Comparison of ENCODE assay signal across 36 cellular contexts in the genomic region with DNA sequence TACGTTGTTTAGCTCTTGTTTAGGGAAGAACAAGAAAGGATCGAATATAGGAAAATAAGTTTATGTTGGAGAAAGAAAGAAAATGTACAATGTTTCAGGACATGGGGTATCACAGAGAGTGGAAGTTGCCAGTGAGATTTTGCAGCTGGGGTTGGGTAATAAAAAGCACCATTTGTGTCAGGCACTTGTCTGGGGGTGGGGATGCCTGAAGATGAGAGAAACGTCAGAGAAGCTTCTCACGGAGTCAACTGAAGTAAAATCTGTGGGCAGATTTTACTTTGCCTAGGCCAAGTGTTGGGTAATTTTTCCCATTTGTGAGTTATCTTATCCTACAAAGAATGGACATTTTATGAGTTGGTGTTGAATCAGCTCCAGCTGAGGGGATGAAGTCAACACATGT.
"Had no signal": no experiment of that assay in that cellular context is flagged by ENCODE, and none has a peak within 500 bp of the region (broad histone marks: within the 10 kb centered on the region; RNA-seq: fewer than 3 reads in every experiment).

No MANE protein-coding gene starts in this region.

- H3K36me3 Mint-ChIP-seq: activated CD8-positive, alpha-beta memory T cell treated with anti-CD3 and anti-CD28 coated beads, Interleukin-2, amount 10 ng/mL, durations not matched to agents 7 days and 5 days; activated naive CD4-positive, alpha-beta T cell treated with anti-CD3 and anti-CD28 coated beads, Interleukin-2, amount 50 U/mL, for 72 hours; activated naive CD8-positive, alpha-beta T cell treated with anti-CD3 and anti-CD28 coated beads for 36 hours; WTC11 had no signal

- H3K4me1 ChIP-seq: adrenal gland, body of pancreas, breast epithelium had no signal

- H3K27ac ChIP-seq: adrenal gland, body of pancreas, brain microvascular endothelial cell, breast epithelium, WERI-Rb-1 had no signal

- ATAC-seq: activated CD4-positive, alpha-beta T cell treated with anti-CD3 and anti-CD28 coated beads for 36 hours; activated CD4-positive, CD25-positive, alpha-beta regulatory T cell treated with anti-CD3 and anti-CD28 coated beads, Interleukin-2, amount 50 U/mL, for 24 hours; activated CD8-positive, alpha-beta memory T cell treated with anti-CD3 and anti-CD28 coated beads, Interleukin-2, amount 10 ng/mL, durations not matched to agents 7 days and 5 days; activated CD8-positive, alpha-beta T cell treated with anti-CD3 and anti-CD28 coated beads, Interleukin-2, amount 10 ng/mL, durations not matched to agents 7 days and 5 days; activated naive CD4-positive, alpha-beta T cell treated with anti-CD3 and anti-CD28 coated beads, Interleukin-2, amount 50 U/mL, for 72 hours; body of pancreas; WTC11 had no signal

- H3K36me3 ChIP-seq: adrenal gland, brain microvascular endothelial cell, breast epithelium, WERI-Rb-1 had no signal

- H3K4me3 ChIP-seq: adrenal gland, body of pancreas, breast epithelium had no signal

- DNase-seq: activated CD4-positive, alpha-beta memory T cell treated with anti-CD3 and anti-CD28 coated beads, Interleukin-2, amount 10 ng/mL, durations not matched to agents 7 days and 5 days; activated CD4-positive, alpha-beta T cell treated with anti-CD3 and anti-CD28 coated beads for 1 hour; activated CD4-positive, alpha-beta T cell treated with anti-CD3 and anti-CD28 coated beads for 36 hours; activated CD4-positive, alpha-beta T cell treated with anti-CD3 and anti-CD28 coated beads for 48 hours; activated CD4-positive, alpha-beta T cell treated with anti-CD3 and anti-CD28 coated beads, Interleukin-2, amount 10 ng/mL, durations not matched to agents 7 days and 5 days; activated CD4-positive, alpha-beta T cell treated with anti-CD3 and anti-CD28 coated beads, Interleukin-2, amount 50 U/mL, for 48 hours; activated CD4-positive, CD25-positive, alpha-beta regulatory T cell; activated CD8-positive, alpha-beta memory T cell treated with anti-CD3 and anti-CD28 coated beads for 24 hours; activated CD8-positive, alpha-beta memory T cell treated with anti-CD3 and anti-CD28 coated beads, Interleukin-2, amount 10 ng/mL, durations not matched to agents 7 days and 5 days; activated CD8-positive, alpha-beta memory T cell treated with anti-CD3 and anti-CD28 coated beads, Interleukin-2, amount 50 U/mL, for 48 hours; activated CD8-positive, alpha-beta T cell treated with anti-CD3 and anti-CD28 coated beads, Interleukin-2, amount 10 ng/mL, durations not matched to agents 7 days and 5 days; activated effector memory CD4-positive, alpha-beta T cell treated with anti-CD3 and anti-CD28 coated beads, Interleukin-2, amount 50 U/mL, for 16 hours; activated gamma-delta T cell treated with Interleukin-2 at 50 U/mL for 16 hours; activated naive CD4-positive, alpha-beta T cell; activated naive CD4-positive, alpha-beta T cell treated with anti-CD3 and anti-CD28 coated beads for 36 hours; activated naive CD4-positive, alpha-beta T cell treated with anti-CD3 and anti-CD28 coated beads, Interleukin-2, amount 50 U/mL, for 16 hours; activated naive CD8-positive, alpha-beta T cell treated with anti-CD3 and anti-CD28 coated beads for 36 hours; activated T-cell treated with anti-CD3 and anti-CD28 coated beads, Interleukin-2, amount 50 U/mL, for 24 hours; activated T-cell treated with anti-CD3 and anti-CD28 coated beads, Interleukin-2, amount 50 U/mL, for 48 hours; adrenal gland; amniotic stem cell; aorta; body of pancreas; brain microvascular endothelial cell; SW 1271; T-helper 1 cell; T-helper 2 cell; T-helper 9 cell; WERI-Rb-1 had no signal

- H3K4me1 Mint-ChIP-seq: activated CD4-positive, alpha-beta memory T cell treated with anti-CD3 and anti-CD28 coated beads, Interleukin-2, amount 10 ng/mL, durations not matched to agents 7 days and 5 days; activated CD4-positive, alpha-beta T cell treated with anti-CD3 and anti-CD28 coated beads for 36 hours; activated CD4-positive, alpha-beta T cell treated with anti-CD3 and anti-CD28 coated beads, Interleukin-2, amount 10 ng/mL, durations not matched to agents 7 days and 5 days; activated CD8-positive, alpha-beta memory T cell treated with anti-CD3 and anti-CD28 coated beads, Interleukin-2, amount 10 ng/mL, durations not matched to agents 7 days and 5 days; activated naive CD8-positive, alpha-beta T cell treated with anti-CD3 and anti-CD28 coated beads for 36 hours; central memory CD8-positive, alpha-beta T cell had no signal

- H3K4me3 Mint-ChIP-seq: activated CD4-positive, alpha-beta memory T cell treated with anti-CD3 and anti-CD28 coated beads, Interleukin-2, amount 10 ng/mL, durations not matched to agents 7 days and 5 days; activated CD4-positive, alpha-beta T cell treated with anti-CD3 and anti-CD28 coated beads for 36 hours; activated CD4-positive, alpha-beta T cell treated with anti-CD3 and anti-CD28 coated beads, Interleukin-2, amount 10 ng/mL, durations not matched to agents 7 days and 5 days; activated CD8-positive, alpha-beta memory T cell treated with anti-CD3 and anti-CD28 coated beads, Interleukin-2, amount 10 ng/mL, durations not matched to agents 7 days and 5 days; activated CD8-positive, alpha-beta T cell treated with anti-CD3 and anti-CD28 coated beads, Interleukin-2, amount 10 ng/mL, durations not matched to agents 7 days and 5 days; activated naive CD4-positive, alpha-beta T cell treated with anti-CD3 and anti-CD28 coated beads for 36 hours; activated naive CD8-positive, alpha-beta T cell treated with anti-CD3 and anti-CD28 coated beads for 36 hours; activated T-cell treated with anti-CD3 and anti-CD28 coated beads, Interleukin-2, amount 50 U/mL, for 24 hours; central memory CD8-positive, alpha-beta T cell; T-helper 1 cell treated with Interleukin-12 subunit alpha and Interleukin-12 subunit beta and Interleukin-4 antibody, amounts not matched to agents 30 μg/mL and 1 μg/mL, for 36 hours; T-helper 2 cell treated with Interferon-gamma antibody and Interleukin-4, amounts not matched to agents 5 μg/mL and 100 μg/mL, for 36 hours; WTC11 had no signal

- H3K27ac Mint-ChIP-seq: activated CD4-positive, alpha-beta memory T cell treated with anti-CD3 and anti-CD28 coated beads, Interleukin-2, amount 10 ng/mL, durations not matched to agents 7 days and 5 days; activated CD4-positive, alpha-beta T cell treated with anti-CD3 and anti-CD28 coated beads for 36 hours; activated CD4-positive, alpha-beta T cell treated with anti-CD3 and anti-CD28 coated beads, Interleukin-2, amount 10 ng/mL, durations not matched to agents 7 days and 5 days; activated CD8-positive, alpha-beta memory T cell treated with anti-CD3 and anti-CD28 coated beads, Interleukin-2, amount 10 ng/mL, durations not matched to agents 7 days and 5 days; activated CD8-positive, alpha-beta T cell treated with anti-CD3 and anti-CD28 coated beads, Interleukin-2, amount 10 ng/mL, durations not matched to agents 7 days and 5 days; activated naive CD4-positive, alpha-beta T cell treated with anti-CD3 and anti-CD28 coated beads for 36 hours; activated naive CD4-positive, alpha-beta T cell treated with anti-CD3 and anti-CD28 coated beads, Interleukin-2, amount 50 U/mL, for 72 hours; activated naive CD8-positive, alpha-beta T cell treated with anti-CD3 and anti-CD28 coated beads for 36 hours; activated T-cell treated with anti-CD3 and anti-CD28 coated beads, Interleukin-2, amount 50 U/mL, for 24 hours; T-helper 1 cell treated with Interleukin-12 subunit alpha and Interleukin-12 subunit beta and Interleukin-4 antibody, amounts not matched to agents 30 μg/mL and 1 μg/mL, for 36 hours; T-helper 2 cell treated with Interferon-gamma antibody and Interleukin-4, amounts not matched to agents 5 μg/mL and 100 μg/mL, for 36 hours; WTC11 had no signal

- H3K9me3 Mint-ChIP-seq: activated CD4-positive, alpha-beta memory T cell treated with anti-CD3 and anti-CD28 coated beads, Interleukin-2, amount 10 ng/mL, durations not matched to agents 7 days and 5 days; activated CD4-positive, alpha-beta T cell treated with anti-CD3 and anti-CD28 coated beads, Interleukin-2, amount 10 ng/mL, durations not matched to agents 7 days and 5 days; activated naive CD4-positive, alpha-beta T cell treated with anti-CD3 and anti-CD28 coated beads for 36 hours; activated naive CD4-positive, alpha-beta T cell treated with anti-CD3 and anti-CD28 coated beads, Interleukin-2, amount 50 U/mL, for 72 hours; activated naive CD8-positive, alpha-beta T cell treated with anti-CD3 and anti-CD28 coated beads for 36 hours; activated T-cell treated with anti-CD3 and anti-CD28 coated beads, Interleukin-2, amount 50 U/mL, for 24 hours; central memory CD8-positive, alpha-beta T cell; T-helper 1 cell treated with Interleukin-12 subunit alpha and Interleukin-12 subunit beta and Interleukin-4 antibody, amounts not matched to agents 30 μg/mL and 1 μg/mL, for 36 hours; T-helper 2 cell treated with Interferon-gamma antibody and Interleukin-4, amounts not matched to agents 5 μg/mL and 100 μg/mL, for 36 hours; WTC11 had no signal

- H3K27me3 Mint-ChIP-seq: activated CD4-positive, alpha-beta memory T cell treated with anti-CD3 and anti-CD28 coated beads, Interleukin-2, amount 10 ng/mL, durations not matched to agents 7 days and 5 days; activated CD8-positive, alpha-beta memory T cell treated with anti-CD3 and anti-CD28 coated beads, Interleukin-2, amount 10 ng/mL, durations not matched to agents 7 days and 5 days; central memory CD8-positive, alpha-beta T cell had no signal

- H3K9me3 ChIP-seq: adrenal gland, body of pancreas, breast epithelium had no signal

- H3K27me3 ChIP-seq: adrenal gland, body of pancreas, brain microvascular endothelial cell, breast epithelium had no signal
